Comparison of ENCODE assay signal across 25 cellular contexts in genomic region chr2:203861607-203862006, GRCh38. TPM values are rescaled to one million over a fixed set of nuclear protein-coding genes. Genes with fewer than 3 reads are reported as not detected.
"Had no signal": no experiment of that assay in that cellular context is flagged by ENCODE, and none has a peak within 500 bp of the region (broad histone marks: within the 10 kb centered on the region; RNA-seq: fewer than 3 reads in every experiment).

No MANE protein-coding gene starts in this region.

- H3K4me2 ChIP-seq: neural progenitor cell, SK-N-SH, smooth muscle cell had no signal

- H3K36me3 Mint-ChIP-seq: neural progenitor cell had no signal

- H3K4me1 ChIP-seq: ascending aorta, breast epithelium, foreskin keratinocyte, left lung, neural progenitor cell, psoas muscle, right lobe of liver, testis had no signal

- H3K4me3 Mint-ChIP-seq: activated CD8-positive, alpha-beta memory T cell treated with anti-CD3 and anti-CD28 coated beads, Interleukin-2, amount 10 ng/mL, durations not matched to agents 7 days and 5 days; dendritic cell treated with granulocyte-macrophage colony-stimulating factor and Interleukin-4, amounts not matched to agents 40 ng/mL and 50 ng/mL, for 4 days; naive B cell; neural progenitor cell had no signal

- H3K4me1 Mint-ChIP-seq: naive B cell, neural progenitor cell had no signal

- H3K27me3 Mint-ChIP-seq: activated CD8-positive, alpha-beta memory T cell treated with anti-CD3 and anti-CD28 coated beads, Interleukin-2, amount 10 ng/mL, durations not matched to agents 7 days and 5 days; dendritic cell treated with granulocyte-macrophage colony-stimulating factor and Interleukin-4, amounts not matched to agents 40 ng/mL and 50 ng/mL, for 4 days had no signal

- H2AFZ ChIP-seq: neural progenitor cell had no signal

- DNase-seq: activated CD4-positive, alpha-beta T cell treated with anti-CD3 and anti-CD28 coated beads, Interleukin-2, amount 50 U/mL, for 1 hour; activated CD8-positive, alpha-beta memory T cell treated with anti-CD3 and anti-CD28 coated beads, Interleukin-2, amount 10 ng/mL, durations not matched to agents 7 days and 5 days; cerebellar nuclear complex; effector memory CD4-positive, alpha-beta T cell; foreskin keratinocyte; glutamatergic neuron; hypothalamus; kidney; left lung; naive B cell; psoas muscle; right lobe of liver; SK-N-SH; stimulated activated CD4-positive, alpha-beta T cell treated with anti-CD3 and anti-CD28 coated beads, Interleukin-4, amount 100 ng/mL, for 4 hours; stimulated activated CD8-positive, alpha-beta memory T cell treated with anti-CD3 and anti-CD28 coated beads, Interleukin-4, amount 100 ng/mL, for 48 hours; stomach; testis; upper lobe of left lung; WERI-Rb-1 had no signal

- H3K9me3 Mint-ChIP-seq: neural progenitor cell had no signal

- H3K27ac ChIP-seq: ascending aorta, breast epithelium, foreskin keratinocyte, left lung, neural progenitor cell, psoas muscle, right lobe of liver, stomach, testis, upper lobe of left lung, WERI-Rb-1 had no signal

- H3K4me3 ChIP-seq: ascending aorta, breast epithelium, left lung, neural progenitor cell, psoas muscle, right lobe of liver, smooth muscle cell, stomach, testis, upper lobe of left lung had no signal

- H3K27me3 ChIP-seq: ascending aorta, breast epithelium, left lung, neural progenitor cell, right lobe of liver, stomach, testis, upper lobe of left lung had no signal

- ATAC-seq: activated CD8-positive, alpha-beta memory T cell treated with anti-CD3 and anti-CD28 coated beads, Interleukin-2, amount 10 ng/mL, durations not matched to agents 7 days and 5 days; foreskin keratinocyte; left lung; psoas muscle; right lobe of liver had no signal

- H3K36me3 ChIP-seq: ascending aorta, breast epithelium, left lung, neural progenitor cell, right lobe of liver, stomach, upper lobe of left lung, WERI-Rb-1 had no signal

- H3K27ac Mint-ChIP-seq: activated CD8-positive, alpha-beta memory T cell treated with anti-CD3 and anti-CD28 coated beads, Interleukin-2, amount 10 ng/mL, durations not matched to agents 7 days and 5 days; dendritic cell treated with granulocyte-macrophage colony-stimulating factor and Interleukin-4, amounts not matched to agents 40 ng/mL and 50 ng/mL, for 4 days; naive B cell; neural progenitor cell had no signal

- H3K9ac ChIP-seq: neural progenitor cell, SK-N-SH had no signal

RNA-seq across cellular contexts. Expression of gene CTLA4, which starts 6.0 kb away (rescaled TPM):
- total RNA-seq: ascending aorta, foreskin keratinocyte, osteocyte, psoas muscle, right lobe of liver, smooth muscle cell had no signal
